ENCODE assay signal across 15 cellular contexts in the genomic region with DNA sequence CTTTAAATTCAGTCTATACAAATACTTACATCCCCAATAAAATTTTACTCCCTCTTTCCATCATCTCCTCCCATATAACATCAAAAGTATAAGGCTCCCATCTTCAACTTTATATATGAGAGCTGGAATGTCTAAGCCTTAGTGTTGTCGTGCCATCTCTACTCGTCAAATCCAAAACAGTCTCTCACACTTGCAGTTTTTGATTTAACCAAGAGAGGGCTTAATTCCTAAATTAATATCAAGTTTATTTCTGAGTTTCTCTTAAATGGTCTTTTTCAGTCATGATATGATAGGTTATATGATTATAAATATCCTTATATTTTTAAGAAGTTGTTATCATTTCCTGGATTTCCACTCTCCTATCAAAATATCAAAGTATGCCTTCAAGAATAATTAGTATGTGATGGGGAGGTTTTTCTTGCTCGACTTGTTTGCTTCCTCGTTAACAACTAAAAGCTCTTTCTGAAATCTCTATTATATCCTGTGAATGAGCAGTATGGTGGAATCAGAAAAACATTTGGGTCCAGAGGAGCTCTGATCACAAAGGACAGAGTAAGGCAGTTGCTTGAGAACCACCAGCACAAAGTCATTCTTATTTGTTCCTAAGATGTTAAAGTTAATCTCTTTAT. TPM values are rescaled to one million over a fixed set of nuclear protein-coding genes. Genes with fewer than 3 reads are reported as not detected.
DNase-seq lines count a peak whose midpoint lies in the region; TF ChIP-seq lines count a peak whose summit lies in the region.
"Had no signal": no experiment of that assay in that cellular context is flagged by ENCODE, and none has a peak within 500 bp of the region (broad histone marks: within the 10 kb centered on the region; RNA-seq: fewer than 3 reads in every experiment).

No MANE protein-coding gene starts in this region.

- no peak overlapping the region for H3K18ac ChIP-seq in mesendoderm (ENCODE audit: low read length)

- peak; percentile 11 for DNase-seq in DMS 273 (lab: John Stamatoyannopoulos, UW; ENCODE audit: unreplicated experiment)
- no peak for DNase-seq in DMS 273 treated with DMSO at 0.1 percent for 48 hours (lab: John Stamatoyannopoulos, UW)
- no peak for DNase-seq in PC-9
- peak; percentile 7 to 34 for DNase-seq in fibroblast of lung (ENCODE audit: low read depth in 2 of 2)
- DNase-seq in putamen (ENCODE audit: low spot score): peak; percentile 1
- DNase-seq in activated CD8-positive, alpha-beta memory T cell treated with anti-CD3 and anti-CD28 coated beads, Interleukin-2, amount 50 U/mL, for 4 hours: no peak
- DNase-seq in activated CD4-positive, CD25-positive, alpha-beta regulatory T cell (lab: John Stamatoyannopoulos, UW): no peak
- DNase-seq in mesendoderm: no peak
- DNase-seq: activated CD8-positive, alpha-beta T cell treated with anti-CD3 and anti-CD28 coated beads for 36 hours; foreskin melanocyte; GDM1; retina had no signal

- POLR2A ChIA-PET in PC-9 (lab: Charles Lee; ENCODE audit: unreplicated experiment): no interaction called here

- BruUV-seq in PC-9 (replicated peaks; lab: Mats Ljungman, UMichigan): no TSS peak

- H3K4me2 ChIP-seq in PC-9 (no peak overlapping the region), fibroblast of lung (ENCODE audit: extremely low read depth, insufficient read depth, low read length) (no peak overlapping the region), mesendoderm (ENCODE audit: low read length) (no peak overlapping the region)

- no peaks in the 10 kb centered on the region for H3K79me2 ChIP-seq in PC-9 (ENCODE audit: low read depth)
- H3K79me2 ChIP-seq in fibroblast of lung (ENCODE audit: control insufficient read depth, insufficient read depth, low read length): no peaks in the 10 kb centered on the region
- no peaks in the 10 kb centered on the region for H3K79me2 ChIP-seq in mesendoderm (ENCODE audit: control insufficient read depth, insufficient read depth, low read length)

- no peak overlapping the region for H2BK5ac ChIP-seq in mesendoderm (ENCODE audit: low read length)

- H3K79me1 ChIP-seq in mesendoderm (ENCODE audit: low read length): no peaks in the 10 kb centered on the region

- whole genome bisulfite sequencing in mesendoderm (ENCODE audit: extremely low coverage, insufficient coverage, low lambda C conversion rate): no CpG with 5 or more reads among the region's 4 CpGs

- no peaks in the 10 kb centered on the region for H3K27me3 ChIP-seq in PC-9 (ENCODE audit: insufficient read depth, low read depth)
- H3K27me3 ChIP-seq in fibroblast of lung (ENCODE audit: control insufficient read depth, insufficient read depth, low read length): no peaks in the 10 kb centered on the region
- H3K27me3 ChIP-seq in mesendoderm (ENCODE audit: insufficient read depth, low read length, poor library complexity): peaks cover 9% of the 10 kb centered on the region

- no peak overlapping the region for H2AK5ac ChIP-seq in mesendoderm (ENCODE audit: low read length)

- H3K9ac ChIP-seq in fibroblast of lung (ENCODE audit: insufficient read depth, low read length): no peak overlapping the region
- no peak overlapping the region for H3K9ac ChIP-seq in mesendoderm (ENCODE audit: low read length)

- H3K27ac ChIP-seq in PC-9 (no peak overlapping the region), fibroblast of lung (ENCODE audit: insufficient read depth, low read length) (no peak overlapping the region), mesendoderm (ENCODE audit: low read depth, low read length) (no peak overlapping the region)
- H3K27ac ChIP-seq: 22Rv1, thoracic aorta had no signal

- no peak overlapping the region for H2BK120ac ChIP-seq in mesendoderm (ENCODE audit: low read depth, low read length)

- no peaks in the 10 kb centered on the region for H3K9me2 ChIP-seq in PC-9 (ENCODE audit: insufficient read depth)

- no peaks in the 10 kb centered on the region for H4K20me1 ChIP-seq in PC-9 (ENCODE audit: insufficient read depth)
- no peaks in the 10 kb centered on the region for H4K20me1 ChIP-seq in fibroblast of lung (ENCODE audit: control insufficient read depth, extremely low read depth, insufficient read depth, low read length)

- no peaks in the 10 kb centered on the region for H3F3A ChIP-seq in PC-9 (ENCODE audit: insufficient read depth, low read depth)

- no peak overlapping the region for H3K56ac ChIP-seq in mesendoderm (ENCODE audit: low read length)

- TF ChIP-seq CTCF in PC-9 (conservative IDR thresholded peaks at IDR 0.05) (peak; percentile 33; the same call in 1 of the 2 replicates), fibroblast of lung (conservative IDR thresholded peaks at IDR 0.05 in 1 of 2, IDR thresholded peaks at IDR 0.05 in 1 of 2; ENCODE audit: low read depth in 1 of 2, low read length in 2 of 2) (peak in 1 of 2 donors; percentile 44)

- CTCF ChIA-PET in PC-9 (lab: Charles Lee): no interaction called here

- H4K5ac ChIP-seq in mesendoderm (ENCODE audit: low read length): no peak overlapping the region

- no peak overlapping the region for H3K23ac ChIP-seq in mesendoderm (ENCODE audit: low read length)

- no peak overlapping the region for H3K4me3 ChIP-seq in PC-9
- no peak overlapping the region for H3K4me3 ChIP-seq in fibroblast of lung (replicated peaks in 1 of 4; ENCODE audit: control extremely low read depth in 1 of 4, insufficient read depth in 1 of 4, low read depth in 3 of 4, low read length in 4 of 4)
- H3K4me3 ChIP-seq in mesendoderm (ENCODE audit: low read length): no peak overlapping the region
- H3K4me3 ChIP-seq: lung, thoracic aorta had no signal

- H2AFZ ChIP-seq in PC-9: no peak overlapping the region
- no peak overlapping the region for H2AFZ ChIP-seq in fibroblast of lung (ENCODE audit: low read length)

- H2BK15ac ChIP-seq in mesendoderm (replicated peaks; ENCODE audit: low read depth): no peak overlapping the region

- H3K36me3 ChIP-seq in PC-9 (ENCODE audit: low read depth) (no peaks in the 10 kb centered on the region), fibroblast of lung (ENCODE audit: control insufficient read depth, insufficient read depth, low read length) (no peaks in the 10 kb centered on the region), mesendoderm (ENCODE audit: control insufficient read depth, insufficient read depth, low read length) (no peaks in the 10 kb centered on the region)
- H3K36me3 ChIP-seq: thoracic aorta had no signal

- intact Hi-C loops in PC-9 (cut with micrococcal nuclease; ENCODE audit: unreplicated experiment): no loop called here

- no peak overlapping the region for H3K4ac ChIP-seq in mesendoderm (ENCODE audit: low read depth, low read length)

- H3K4me1 ChIP-seq in PC-9 (replicated peaks; ENCODE audit: insufficient read depth): no peaks in the 10 kb centered on the region
- H3K4me1 ChIP-seq in fibroblast of lung (ENCODE audit: control insufficient read depth, extremely low read depth, insufficient read depth, low read length): no peaks in the 10 kb centered on the region
- no peaks in the 10 kb centered on the region for H3K4me1 ChIP-seq in mesendoderm (ENCODE audit: control insufficient read depth, low read depth, low read length)

- H3K9me3 ChIP-seq in PC-9 (ENCODE audit: insufficient read depth, low read depth) (no peaks in the 10 kb centered on the region), fibroblast of lung (ENCODE audit: control insufficient read depth, insufficient read depth, low read depth, low read length) (no peaks in the 10 kb centered on the region)
- H3K9me3 ChIP-seq: thoracic aorta had no signal

- H4K8ac ChIP-seq in mesendoderm (ENCODE audit: low read depth, low read length): no peak overlapping the region

RNA-seq across cellular contexts. Expression of a gene that starts 12.5 kb away (rescaled TPM):
- total RNA-seq in PC-9 (2021) (not detected in 2 replicates), fibroblast of lung (not detected in 2 replicates)
- polyA plus RNA-seq in fibroblast of lung: not detected in 2 replicates
- polyA plus RNA-seq in fibroblast of lung (2012): not detected in 2 replicates
- polyA minus RNA-seq in fibroblast of lung (ENCODE audit: low replicate concordance): not detected in 2 replicates
- polyA plus RNA-seq in mesendoderm (2013, experiment 1 of 2): not detected
- polyA plus RNA-seq in mesendoderm (2013, experiment 2 of 2): not detected
- total RNA-seq: activated CD8-positive, alpha-beta T cell treated with anti-CD3 and anti-CD28 coated beads for 36 hours; lung; thoracic aorta had no signal
- polyA plus RNA-seq: lung had no signal

RNA-seq across cellular contexts. Expression of a gene that starts 29.3 kb away (rescaled TPM):
- total RNA-seq in PC-9 (2021) (not detected in 2 replicates), fibroblast of lung (not detected in 2 replicates)
- polyA plus RNA-seq in fibroblast of lung: 0.05 TPM in 1 of 2 replicates, not detected in the other
- polyA plus RNA-seq in fibroblast of lung (2012): not detected in 2 replicates
- polyA minus RNA-seq in fibroblast of lung (ENCODE audit: low replicate concordance): not detected in 2 replicates
- polyA plus RNA-seq in mesendoderm (2013, experiment 1 of 2): not detected
- polyA plus RNA-seq in mesendoderm (2013, experiment 2 of 2): not detected
- total RNA-seq: activated CD8-positive, alpha-beta T cell treated with anti-CD3 and anti-CD28 coated beads for 36 hours; lung; thoracic aorta had no signal

Comparison
In these comparisons a context has a peak if more than half of its experiments do, and no peak if none do; other contexts are left out.
1. DNase-seq: peak in DMS 273 (single experiment), fibroblast of lung (2 of 2) and putamen (single experiment); none in DMS 273 treated with DMSO at 0.1 percent for 48 hours (single experiment), PC-9 (0 of 2), activated CD8-positive, alpha-beta memory T cell treated with anti-CD3 and anti-CD28 coated beads, Interleukin-2, amount 50 U/mL, for 4 hours (single experiment), activated CD4-positive, CD25-positive, alpha-beta regulatory T cell (0 of 4) and mesendoderm (single experiment).